In genomic region chr6:123507582-123507981, GRCh38 we compare ENCODE assay signal across 33 cellular contexts.
"Had no signal": no experiment of that assay in that cellular context is flagged by ENCODE, and none has a peak within 500 bp of the region (broad histone marks: within the 10 kb centered on the region; RNA-seq: fewer than 3 reads in every experiment).

No MANE protein-coding gene starts in this region.

- H3K27me3 ChIP-seq: adrenal gland, brain microvascular endothelial cell, breast epithelium had no signal

- H3K9me3 ChIP-seq: adrenal gland, body of pancreas, breast epithelium had no signal

- FAIRE-seq: astrocyte, TTC549 had no signal

- H3K27ac ChIP-seq: adrenal gland, body of pancreas, brain microvascular endothelial cell, breast epithelium, VCaP had no signal

- ATAC-seq: activated CD8-positive, alpha-beta T cell treated with anti-CD3 and anti-CD28 coated beads for 36 hours; activated naive CD4-positive, alpha-beta T cell treated with anti-CD3 and anti-CD28 coated beads, Interleukin-2, amount 50 U/mL, for 72 hours; activated T-cell treated with anti-CD3 and anti-CD28 coated beads, Interleukin-2, amount 50 U/mL, for 4 hours; activated T-cell treated with anti-CD3 and anti-CD28 coated beads, Interleukin-2, amount 50 U/mL, for 72 hours; activated T-helper 17 cell treated with anti-CD3 and anti-CD28 coated beads, Interleukin-2, amount 50 U/mL, for 72 hours; body of pancreas had no signal

- H3K4me1 ChIP-seq: adrenal gland, body of pancreas, breast epithelium had no signal

- DNase-seq: activated B cell treated with CpG ODN at 0.5 μM for 24 hours; activated CD4-positive, alpha-beta memory T cell treated with anti-CD3 and anti-CD28 coated beads for 36 hours; activated CD4-positive, alpha-beta T cell treated with anti-CD3 and anti-CD28 coated beads for 4 hours; activated CD4-positive, alpha-beta T cell treated with anti-CD3 and anti-CD28 coated beads, Interleukin-2, amount 10 ng/mL, durations not matched to agents 24 days and 14 days; activated CD4-positive, alpha-beta T cell treated with anti-CD3 and anti-CD28 coated beads, Interleukin-2, amount 50 U/mL, for 1 hour; activated CD4-positive, alpha-beta T cell treated with anti-CD3 and anti-CD28 coated beads, Interleukin-2, amount 50 U/mL, for 4 hours; activated CD4-positive, CD25-positive, alpha-beta regulatory T cell treated with anti-CD3 and anti-CD28 coated beads, Interleukin-2, amount 50 U/mL, for 72 hours; activated CD8-positive, alpha-beta memory T cell treated with anti-CD3 and anti-CD28 coated beads, Interleukin-2, amount 50 U/mL, for 4 hours; activated CD8-positive, alpha-beta T cell treated with anti-CD3 and anti-CD28 coated beads for 36 hours; activated effector memory CD4-positive, alpha-beta T cell treated with anti-CD3 and anti-CD28 coated beads, Interleukin-2, amount 50 U/mL, for 16 hours; activated gamma-delta T cell treated with Interleukin-2 at 50 U/mL for 16 hours; activated naive CD4-positive, alpha-beta T cell; activated naive CD4-positive, alpha-beta T cell treated with anti-CD3 and anti-CD28 coated beads for 36 hours; activated naive CD4-positive, alpha-beta T cell treated with anti-CD3 and anti-CD28 coated beads, Interleukin-2, amount 50 U/mL, for 16 hours; activated naive CD8-positive, alpha-beta T cell treated with anti-CD3 and anti-CD28 coated beads for 36 hours; activated T-cell treated with anti-CD3 and anti-CD28 coated beads for 4 hours; activated T-cell treated with anti-CD3 and anti-CD28 coated beads, Interleukin-2, amount 50 U/mL, for 1 hour; activated T-cell treated with anti-CD3 and anti-CD28 coated beads, Interleukin-2, amount 50 U/mL, for 4 hours; activated T-cell treated with anti-CD3 and anti-CD28 coated beads, Interleukin-2, amount 50 U/mL, for 72 hours; adrenal gland; amniotic stem cell; aorta; body of pancreas; brain microvascular endothelial cell; central memory CD4-positive, alpha-beta T cell; T-helper 2 cell; T-helper 9 cell had no signal

- H3K4me3 ChIP-seq: adrenal gland, body of pancreas, breast epithelium had no signal

- H3K36me3 ChIP-seq: adrenal gland, brain microvascular endothelial cell, breast epithelium had no signal
